Comparison of ENCODE assay signal across 25 cellular contexts in genomic region chr19:13487985-13488384, GRCh38. TPM values are rescaled to one million over a fixed set of nuclear protein-coding genes. Genes with fewer than 3 reads are reported as not detected.
DNase-seq lines count a peak whose midpoint lies in the region; ATAC-seq, FAIRE-seq and TF ChIP-seq lines count a peak whose summit lies in the region.
"Had no signal": no experiment of that assay in that cellular context is flagged by ENCODE, and none has a peak within 500 bp of the region (broad histone marks: within the 10 kb centered on the region; RNA-seq: fewer than 3 reads in every experiment).

No MANE protein-coding gene starts in this region.

- no peak overlapping the region for H3K23ac ChIP-seq in H1 (ENCODE audit: insufficient read length)

- no peak overlapping the region for H4K8ac ChIP-seq in H1 (ENCODE audit: extremely low read depth, insufficient read depth, low read length)

- no peaks in the 10 kb centered on the region; the same call in 1 of the 2 replicates for H3K79me1 ChIP-seq in H1 (ENCODE audit: low read depth, low read length)

- no peak overlapping the region for H3K18ac ChIP-seq in H1 (ENCODE audit: extremely low read depth, low read length)

- no peak for TF ChIP-seq EP300 in H1 (IDR thresholded peaks at IDR 0.05; ENCODE audit: borderline replicate concordance in 1 of 2, low read depth in 2 of 2, low read length in 2 of 2)

- H4K91ac ChIP-seq in H1 (replicated peaks; ENCODE audit: insufficient read length, low read length): no peak overlapping the region

- H3K4me1 ChIP-seq in H1 (replicated peaks in 1 of 4; ENCODE audit: control insufficient read depth in 3 of 4, insufficient read depth in 4 of 4, low read length in 3 of 4): peaks cover 0 to 9% (median 0%) of the 10 kb centered on the region in 4 experiments; a peak in 1 of 7 replicates
- H3K4me1 ChIP-seq: BE2C, BLaER1 had no signal

- H2AK5ac ChIP-seq in H1 (ENCODE audit: low read depth, low read length): no peak overlapping the region

- no peak for FAIRE-seq in H1 (lab: Jason Lieb, UNC)
- FAIRE-seq: A204.1, GM12878, GM12892, GM18507 had no signal

- WGBS in H1 (ENCODE audit: extremely low coverage in 1 of 2, insufficient coverage in 1 of 2, insufficient read length in 1 of 2, insufficient replicate concordance in 2 of 2, low coverage in 1 of 2, low lambda C conversion rate in 2 of 2, missing lambda C conversion rate in 1 of 2), 2 experiments: 92% methylated on average over 1 of the region's 1 CpG; no CpG with 5 or more reads in 1 of the 2 experiments

- H4K5ac ChIP-seq in H1 (ENCODE audit: insufficient read length, low read depth, low read length): no peak overlapping the region

- no peak for ATAC-seq in GM19324 (IDR thresholded peaks at IDR 0.05; ENCODE audit: low FRiP score, unreplicated experiment)
- ATAC-seq: GM12878 had no signal

- H3K4me3 ChIP-seq in H1 (ENCODE audit: extremely low read depth in 1 of 4, insufficient read depth in 2 of 4, low read depth in 3 of 4, low read length in 4 of 4) (no peak overlapping the region), foreskin fibroblast (ENCODE audit: low read depth in 1 of 2, low read length in 2 of 2) (no peak overlapping the region)
- H3K4me3 ChIP-seq: BLaER1, GM12878 had no signal

- H3K14ac ChIP-seq in H1 (ENCODE audit: insufficient read length): no peak overlapping the region

- CTCF ChIA-PET in H1 (lab: Charles Lee; ENCODE audit: partially characterized antibody): interaction anchor here (0.8 kb wide), 1 partner anchor 39 kb away, joined by 3 read pairs; no protein-coding TSS in a partner anchor

- TF ChIP-seq CTCF in H1 (IDR thresholded peaks at IDR 0.05; ENCODE audit: control extremely low read depth in 1 of 3, insufficient read depth in 1 of 3, low read depth in 1 of 3, low read length in 3 of 3) (no peak), foreskin fibroblast (IDR thresholded peaks at IDR 0.05; ENCODE audit: low read depth, low read length) (no peak)

- H3K9ac ChIP-seq in H1 (replicated peaks in 1 of 4; ENCODE audit: extremely low read depth in 1 of 4, low read depth in 3 of 4, low read length in 3 of 4): no peak overlapping the region
- H3K9ac ChIP-seq: BLaER1 had no signal

- no peak overlapping the region for H2BK15ac ChIP-seq in H1 (ENCODE audit: low read length)

- TF ChIP-seq POLR2A in H1 (IDR thresholded peaks at IDR 0.05; ENCODE audit: control extremely low read depth in 1 of 2, low read depth in 2 of 2, low read length in 2 of 2): no peak

- H3K27me3 ChIP-seq in H1 (replicated peaks in 1 of 4; ENCODE audit: control insufficient read depth in 3 of 4, extremely low read depth in 1 of 4, insufficient read depth in 3 of 4, low read length in 3 of 4): no peaks in the 10 kb centered on the region
- H3K27me3 ChIP-seq: BE2C, BLaER1 had no signal

- no peak overlapping the region for H3K27ac ChIP-seq in H1 (ENCODE audit: low read depth, low read length)
- H3K27ac ChIP-seq: BLaER1 had no signal

- no peak overlapping the region for H2BK5ac ChIP-seq in H1 (ENCODE audit: low read depth, low read length)

- no peaks in the 10 kb centered on the region; a peak in 2 of 8 replicates for H3K36me3 ChIP-seq in H1 (ENCODE audit: control insufficient read depth in 2 of 4, insufficient read depth in 4 of 4, low read length in 3 of 4)
- H3K36me3 ChIP-seq: BE2C, BLaER1 had no signal

- DNase-seq in NCI-H2171 (lab: John Stamatoyannopoulos, UW): peak; percentile 8
- DNase-seq in NCI-H2171 treated with DMSO at 0.1 percent for 48 hours (lab: John Stamatoyannopoulos, UW): peak; percentile 7
- no peak for DNase-seq in H1 (ENCODE audit: low read depth in 1 of 2, low spot score in 2 of 2)
- DNase-seq in foreskin fibroblast: no peak
- DNase-seq: 8988T; ACHN; BE2C; C1 segment of cervical spinal cord; CD4-positive, alpha-beta memory T cell; CD4-positive, CD25-positive, alpha-beta regulatory T cell; CD8-positive, alpha-beta memory T cell; COR-L47; DMS 273 treated with DMSO at 0.1 percent for 48 hours; DMS153; DMS53; DMS79; DND-41; EL; GDM1 had no signal

- H2BK120ac ChIP-seq in H1 (replicated peaks; ENCODE audit: low read depth, low read length): no peak overlapping the region

- no peak overlapping the region for H2BK12ac ChIP-seq in H1 (ENCODE audit: low read depth, low read length)

- H3K23me2 ChIP-seq in H1 (ENCODE audit: low read depth, low read length): peaks cover 2% of the 10 kb centered on the region; the same call in 1 of the 2 replicates

- no peaks in the 10 kb centered on the region for H4K20me1 ChIP-seq in H1 (replicated peaks in 1 of 2; ENCODE audit: control insufficient read depth in 1 of 2, insufficient read depth in 2 of 2, low read length in 2 of 2)

- no peak overlapping the region for H3K56ac ChIP-seq in H1 (replicated peaks; ENCODE audit: insufficient read length, low read depth, low read length)

- no peak overlapping the region for H2AFZ ChIP-seq in H1 (ENCODE audit: low read length)

- no peak overlapping the region for H3K4ac ChIP-seq in H1 (replicated peaks; ENCODE audit: insufficient read length, low read depth, low read length)

- H3K79me2 ChIP-seq in H1 (ENCODE audit: control insufficient read depth in 1 of 2, insufficient read depth in 2 of 2, low read length in 2 of 2): 0 out of 4 replicates have a peak, but pooled peaks cover 0 to 4% of the 10 kb centered on the region in 2 experiments

- peaks cover 3 to 6% of the 10 kb centered on the region in 2 experiments; a peak in 3 of 4 replicates for H3K9me3 ChIP-seq in H1 (ENCODE audit: insufficient read depth in 2 of 2, low read depth in 1 of 2, low read length in 1 of 2)
- H3K9me3 ChIP-seq: BE2C had no signal

- POLR2A ChIA-PET in H1 (lab: Charles Lee; ENCODE audit: partially characterized antibody): no interaction called here

- H2BK20ac ChIP-seq in H1 (ENCODE audit: low read length): no peak overlapping the region

- TF ChIP-seq RAD21 in H1 (IDR thresholded peaks at IDR 0.05 in 1 of 2, conservative IDR thresholded peaks at IDR 0.05 in 1 of 2; ENCODE audit: low read depth in 2 of 2, low read length in 2 of 2): no peak

- H3K4me2 ChIP-seq in H1 (ENCODE audit: insufficient read depth in 1 of 2, low read depth in 2 of 2, low read length in 2 of 2): no peak overlapping the region
- H3K4me2 ChIP-seq: BLaER1 had no signal

TF ChIP-seq in H1, 55 proteins besides CTCF, POLR2A, EP300 and RAD21:
- TF ChIP-seq JUND (IDR thresholded peaks at IDR 0.05; ENCODE audit: low read length) (no peak), KDM4A (IDR thresholded peaks at IDR 0.05; ENCODE audit: low read depth, low read length, severe bottlenecking) (no peak), KDM1A (IDR thresholded peaks at IDR 0.05; ENCODE audit: borderline replicate concordance, low read length) (0 out of 2 replicates have a peak, but pooled peaks have one; percentile 15), USF2 (IDR thresholded peaks at IDR 0.05; ENCODE audit: low read length) (no peak)

RNA-seq across cellular contexts. Expression of gene CACNA1A, which starts 18.3 kb away (rescaled TPM):
- 25.3 and 25.7 TPM in 2 replicates for total RNA-seq in H1 (2021; fragmentation: NEBNext Ultra II Directional; extraction: Animal tissue kit (Norgen Biotek cat#: 25700))
- polyA plus RNA-seq in H1 (2011; rRNA removed): 10.7 and 12.8 TPM in 2 replicates
- 9.8 TPM for polyA plus RNA-seq in H1 (2011; cell fraction: cytosol; rRNA removed)
- polyA plus RNA-seq in H1 (2011; cell fraction: nucleus; rRNA removed): 46.3 TPM
- polyA plus RNA-seq in H1 (2012, experiment 1 of 2): 20.3 to 23.5 TPM (median 23.0 TPM) in 4 replicates
- polyA plus RNA-seq in H1 (2012, experiment 2 of 2): 6.8 TPM
- polyA plus RNA-seq in H1 (2013, experiment 1 of 2): 13.1 TPM
- polyA plus RNA-seq in H1 (2013, experiment 2 of 2): 10.4 TPM
- 44.2 and 51.2 TPM in 2 replicates for polyA minus RNA-seq in H1 (2011; rRNA and poly(A)+ RNA removed)
- 16.4 TPM for polyA minus RNA-seq in H1 (2011; cell fraction: cytosol; rRNA and poly(A)+ RNA removed)
- polyA minus RNA-seq in H1 (2011; cell fraction: nucleus; rRNA and poly(A)+ RNA removed): 71.1 TPM
- polyA plus RNA-seq: CD8-positive, alpha-beta memory T cell had no signal

Comparison
In these comparisons a context has a peak if more than half of its experiments do, and no peak if none do; other contexts are left out.
1. DNase-seq: peak in NCI-H2171 (single experiment) and NCI-H2171 treated with DMSO at 0.1 percent for 48 hours (single experiment); none in H1 (0 of 2) and foreskin fibroblast (0 of 2).